28 cellular contexts compared by ENCODE assay signal in the genomic region with DNA sequence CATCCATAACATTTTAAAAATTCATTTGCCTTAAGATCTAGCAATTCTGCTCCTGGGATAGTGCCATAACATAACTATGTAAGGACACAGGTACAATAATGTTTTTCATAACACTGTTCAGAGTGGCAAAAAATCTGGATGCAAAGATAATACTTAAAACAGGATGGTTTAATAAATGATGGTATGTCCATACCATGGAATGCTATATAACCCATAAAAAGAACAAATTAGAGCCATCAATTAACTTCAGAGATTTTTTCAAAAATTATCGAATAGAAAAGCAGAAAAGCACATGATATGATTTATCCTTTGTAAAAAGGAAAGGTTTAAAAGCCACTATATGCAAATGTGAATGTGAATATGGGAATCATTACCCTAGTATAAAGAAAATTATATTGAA.
"Had no signal": no experiment of that assay in that cellular context is flagged by ENCODE, and none has a peak within 500 bp of the region (broad histone marks: within the 10 kb centered on the region; RNA-seq: fewer than 3 reads in every experiment).

No MANE protein-coding gene starts in this region.

- FAIRE-seq: colon, endothelial cell of umbilical vein, frontal cortex had no signal

- H3K27me3 ChIP-seq: colonic mucosa, dorsolateral prefrontal cortex, esophagus muscularis mucosa, esophagus squamous epithelium, foreskin keratinocyte, gastrocnemius medialis, gastroesophageal sphincter, heart left ventricle, heart right ventricle, hepatocyte had no signal

- H3K27ac ChIP-seq: colonic mucosa, coronary artery, dorsolateral prefrontal cortex, epithelial cell of prostate, esophagus muscularis mucosa, esophagus squamous epithelium, foreskin keratinocyte, gastrocnemius medialis, gastroesophageal sphincter, heart left ventricle, heart right ventricle, hepatocyte had no signal

- H3K4me1 ChIP-seq: colonic mucosa, esophagus muscularis mucosa, esophagus squamous epithelium, foreskin keratinocyte, gastrocnemius medialis, gastroesophageal sphincter, heart left ventricle, heart right ventricle had no signal

- H3K4me2 ChIP-seq: hepatocyte had no signal

- H3K4me3 ChIP-seq: colonic mucosa, coronary artery, dorsolateral prefrontal cortex, esophagus muscularis mucosa, esophagus squamous epithelium, gastrocnemius medialis, gastroesophageal sphincter, heart left ventricle, heart right ventricle, hepatocyte had no signal

- H3K79me2 ChIP-seq: hepatocyte had no signal

- DNase-seq: colonic mucosa; cortex of kidney; dermis blood vessel endothelial cell; dorsolateral prefrontal cortex; effector CD4-positive, alpha-beta T cell; effector CD8-positive, alpha-beta T cell; effector memory CD4-positive, alpha-beta T cell; effector memory CD8-positive, alpha-beta T cell; endodermal cell; erythroblast; esophagus squamous epithelium; foreskin fibroblast; foreskin keratinocyte; foreskin melanocyte; gastrocnemius medialis; glutamatergic neuron; head of caudate nucleus; heart left ventricle; heart right ventricle had no signal

- H3K36me3 ChIP-seq: colonic mucosa, esophagus muscularis mucosa, esophagus squamous epithelium, gastrocnemius medialis, gastroesophageal sphincter, heart left ventricle, heart right ventricle had no signal

- ATAC-seq: effector memory CD8-positive, alpha-beta T cell; esophagus mucosa; foreskin keratinocyte; gastrocnemius medialis; gastroesophageal sphincter; heart left ventricle; heart right ventricle had no signal

- H2AFZ ChIP-seq: hepatocyte had no signal

- H3K9me3 ChIP-seq: colonic mucosa, esophagus muscularis mucosa, gastrocnemius medialis, gastroesophageal sphincter had no signal
